11 cellular contexts compared by ENCODE assay signal in genomic region chr11:1706634-1707400, GRCh38. TPM values are rescaled to one million over a fixed set of nuclear protein-coding genes. Genes with fewer than 3 reads are reported as not detected.
DNase-seq lines count a peak whose midpoint lies in the region; ATAC-seq and TF ChIP-seq lines count a peak whose summit lies in the region.
"Had no signal": no experiment of that assay in that cellular context is flagged by ENCODE, and none has a peak within 500 bp of the region (broad histone marks: within the 10 kb centered on the region; RNA-seq: fewer than 3 reads in every experiment).

No MANE protein-coding gene starts in this region.

- no peak overlapping the region for H3K9ac ChIP-seq in OCI-LY1 (ENCODE audit: low read length)

- H3K36me3 Mint-ChIP-seq in activated naive CD4-positive, alpha-beta T cell treated with anti-CD3 and anti-CD28 coated beads, Interleukin-2, amount 50 U/mL, for 72 hours = peaks cover 4 to 5% of the 10 kb centered on the region in 2 donors
- H3K36me3 Mint-ChIP-seq in type B pancreatic cell = no peaks in the 10 kb centered on the region

- no peak overlapping the region for H2AFZ ChIP-seq in OCI-LY1 (ENCODE audit: low read length)

- ATAC-seq in activated naive CD4-positive, alpha-beta T cell treated with anti-CD3 and anti-CD28 coated beads, Interleukin-2, amount 50 U/mL, for 72 hours = peak; percentile 34 to 38
- ATAC-seq in foreskin keratinocyte (no peak), HG02981 (IDR thresholded peaks at IDR 0.05; ENCODE audit: unreplicated experiment) (no peak)

- H3F3A ChIP-seq in OCI-LY1 (ENCODE audit: insufficient read depth, low read length) = no peaks in the 10 kb centered on the region

- H3K4me1 ChIP-seq in OCI-LY1 (ENCODE audit: insufficient read depth, low read length, severe bottlenecking) (no peaks in the 10 kb centered on the region), foreskin keratinocyte (no peaks in the 10 kb centered on the region)

- TF ChIP-seq CTCF in OCI-LY1 (IDR thresholded peaks at IDR 0.05; ENCODE audit: low read length) = peak; percentile 18; the same call in 1 of the 2 replicates
- TF ChIP-seq CTCF in foreskin keratinocyte (conservative IDR thresholded peaks at IDR 0.05) = peak; percentile 48
- no peak for TF ChIP-seq CTCF in type B pancreatic cell (conservative IDR thresholded peaks at IDR 0.05)

- H3K4me1 Mint-ChIP-seq in type B pancreatic cell (ENCODE audit: unreplicated experiment) = peaks cover 19% of the 10 kb centered on the region

- H3K79me2 ChIP-seq in OCI-LY1 (ENCODE audit: insufficient read depth, low read length) = no peaks in the 10 kb centered on the region

- peaks cover 23% of the 10 kb centered on the region; the same call in 1 of the 2 replicates for H3K27me3 ChIP-seq in OCI-LY1 (ENCODE audit: insufficient read depth, low read length)
- H3K27me3 ChIP-seq in foreskin keratinocyte = peaks cover 15% of the 10 kb centered on the region

- H3K4me2 ChIP-seq in OCI-LY1 (ENCODE audit: low read length) = no peak overlapping the region

- no peaks in the 10 kb centered on the region for H3K9me2 ChIP-seq in OCI-LY1 (ENCODE audit: low read depth, low read length)

- peaks cover 0 to 5% of the 10 kb centered on the region in 2 donors for H3K9me3 Mint-ChIP-seq in activated naive CD4-positive, alpha-beta T cell treated with anti-CD3 and anti-CD28 coated beads, Interleukin-2, amount 50 U/mL, for 72 hours
- H3K9me3 Mint-ChIP-seq in type B pancreatic cell = peaks cover 5% of the 10 kb centered on the region

- no peak overlapping the region for H3K4me3 ChIP-seq in OCI-LY1 (ENCODE audit: low read depth, low read length, poor library complexity, severe bottlenecking)

- no peaks in the 10 kb centered on the region for H4K20me1 ChIP-seq in OCI-LY1 (ENCODE audit: insufficient read depth, low read length)

- no peaks in the 10 kb centered on the region for H3K36me3 ChIP-seq in OCI-LY1 (ENCODE audit: insufficient read depth, low read length)

- no peaks in the 10 kb centered on the region for H3K27me3 Mint-ChIP-seq in type B pancreatic cell

- no peak for DNase-seq in activated naive CD4-positive, alpha-beta T cell treated with anti-CD3 and anti-CD28 coated beads, Interleukin-2, amount 50 U/mL, for 72 hours (ENCODE audit: low spot score in 2 of 2)
- no peak for DNase-seq in activated naive CD4-positive, alpha-beta T cell treated with Interleukin-2 at 50 U/mL for 16 hours
- no peak for DNase-seq in foreskin keratinocyte
- no peak for DNase-seq in type B pancreatic cell (ENCODE audit: extremely low spot score, unreplicated experiment)
- no peak for DNase-seq in stimulated activated CD4-positive, alpha-beta T cell treated with anti-CD3 and anti-CD28 coated beads, Interleukin-2, amount 100 ng/mL, for 24 hours
- DNase-seq in kidney glomerular epithelial cell (lab: John Stamatoyannopoulos, UW) = no peak
- DNase-seq: T-helper 2 cell had no signal

- H3K9me3 ChIP-seq in OCI-LY1 (ENCODE audit: low read length) = no peaks in the 10 kb centered on the region

- H3K27ac ChIP-seq in OCI-LY1 (ENCODE audit: low read depth, low read length, poor library complexity, severe bottlenecking) = no peak overlapping the region
- no peak overlapping the region for H3K27ac ChIP-seq in foreskin keratinocyte

- H3K4me3 Mint-ChIP-seq in type B pancreatic cell = no peak overlapping the region

- H3K27ac Mint-ChIP-seq in activated naive CD4-positive, alpha-beta T cell treated with anti-CD3 and anti-CD28 coated beads, Interleukin-2, amount 50 U/mL, for 72 hours = peak overlapping the region in 1 of 2 donors; percentile 49
- peak overlapping the region; percentile 95 for H3K27ac Mint-ChIP-seq in type B pancreatic cell
- H3K27ac Mint-ChIP-seq: IgD-negative memory B cell had no signal

RNA-seq across cellular contexts. Expression of gene KRTAP5-6, which starts 9.8 kb away (rescaled TPM):
- not detected for total RNA-seq in activated naive CD4-positive, alpha-beta T cell treated with anti-CD3 and anti-CD28 coated beads, Interleukin-2, amount 50 U/mL, for 72 hours
- total RNA-seq in foreskin keratinocyte (not detected in 2 replicates), type B pancreatic cell (ENCODE audit: low replicate concordance) (not detected in 2 replicates)
- polyA plus RNA-seq in foreskin keratinocyte = not detected in 2 replicates
- total RNA-seq: ureter had no signal
- polyA plus RNA-seq: IgD-negative memory B cell had no signal

RNA-seq across cellular contexts. Expression of gene IFITM10, which starts 43.6 kb away (rescaled TPM):
- 1 to 10 TPM; 1.2 to 1.8 TPM for total RNA-seq in activated naive CD4-positive, alpha-beta T cell treated with anti-CD3 and anti-CD28 coated beads, Interleukin-2, amount 50 U/mL, for 72 hours
- total RNA-seq in foreskin keratinocyte = 0.04 and 0.14 TPM in 2 replicates
- 0.06 TPM in 1 of 2 replicates, not detected in the other for polyA plus RNA-seq in foreskin keratinocyte
- 3.4 and 7.4 TPM in 2 replicates for total RNA-seq in type B pancreatic cell (ENCODE audit: low replicate concordance)

RNA-seq across cellular contexts. Expression of gene CTSD, which starts 56.9 kb away (rescaled TPM):
- 10 to 100 TPM; 47.2 to 55.7 TPM for total RNA-seq in activated naive CD4-positive, alpha-beta T cell treated with anti-CD3 and anti-CD28 coated beads, Interleukin-2, amount 50 U/mL, for 72 hours
- total RNA-seq in foreskin keratinocyte (116 and 154 TPM in 2 replicates), type B pancreatic cell (ENCODE audit: low replicate concordance) (318 and 557 TPM in 2 replicates)
- polyA plus RNA-seq in foreskin keratinocyte = 185 and 260 TPM in 2 replicates

Comparison
In these comparisons a context has a peak if more than half of its experiments do, and no peak if none do; other contexts are left out.
1. ATAC-seq: peak in activated naive CD4-positive, alpha-beta T cell treated with anti-CD3 and anti-CD28 coated beads, Interleukin-2, amount 50 U/mL, for 72 hours (2 of 2); none in foreskin keratinocyte (single experiment) and HG02981 (single experiment).